Comparison of ENCODE assay signal across 17 cellular contexts in genomic region chr9:134460206-134460605, GRCh38.
"Had no signal": no experiment of that assay in that cellular context is flagged by ENCODE, and none has a peak within 500 bp of the region (broad histone marks: within the 10 kb centered on the region; RNA-seq: fewer than 3 reads in every experiment).

No MANE protein-coding gene starts in this region.

- H3K36me3 Mint-ChIP-seq: naive thymus-derived CD8-positive, alpha-beta T cell had no signal

- H3K4me3 ChIP-seq: heart left ventricle, mucosa of descending colon, pancreas, testis, transverse colon had no signal

- H3K27ac ChIP-seq: heart left ventricle, pancreas, testis, transverse colon had no signal

- H3K27me3 ChIP-seq: pancreas, testis, transverse colon had no signal

- H3K27ac Mint-ChIP-seq: progenitor cell of endocrine pancreas; stimulated activated effector memory CD8-positive, alpha-beta T cell treated with anti-CD3 and anti-CD28 coated beads, Interleukin-12 subunit alpha, Interleukin-12 subunit beta, amount 100 ng/mL, for 72 hours; stimulated activated naive CD8-positive, alpha-beta T cell treated with anti-CD3 and anti-CD28 coated beads, Interleukin-15, Interleukin-2, amounts not matched to agents 100 ng/mL and 50 ng/mL, for 24 hours had no signal

- H3K9me3 Mint-ChIP-seq: naive thymus-derived CD8-positive, alpha-beta T cell; neural crest cell; stimulated activated effector memory CD8-positive, alpha-beta T cell treated with anti-CD3 and anti-CD28 coated beads, Interleukin-12 subunit alpha, Interleukin-12 subunit beta, amount 100 ng/mL, for 72 hours; stimulated activated naive CD8-positive, alpha-beta T cell treated with anti-CD3 and anti-CD28 coated beads, Interleukin-15, Interleukin-2, amounts not matched to agents 100 ng/mL and 50 ng/mL, for 24 hours had no signal

- H3K4me1 ChIP-seq: pancreas had no signal

- H3K4me3 Mint-ChIP-seq: naive thymus-derived CD8-positive, alpha-beta T cell; neural crest cell; stimulated activated effector memory CD8-positive, alpha-beta T cell treated with anti-CD3 and anti-CD28 coated beads, Interleukin-12 subunit alpha, Interleukin-12 subunit beta, amount 100 ng/mL, for 72 hours; stimulated activated naive CD8-positive, alpha-beta T cell treated with anti-CD3 and anti-CD28 coated beads, Interleukin-15, Interleukin-2, amounts not matched to agents 100 ng/mL and 50 ng/mL, for 24 hours had no signal

- H3K27me3 Mint-ChIP-seq: progenitor cell of endocrine pancreas; stimulated activated naive CD8-positive, alpha-beta T cell treated with anti-CD3 and anti-CD28 coated beads, Interleukin-15, Interleukin-2, amounts not matched to agents 100 ng/mL and 50 ng/mL, for 24 hours had no signal

- H3K36me3 ChIP-seq: heart left ventricle, pancreas, transverse colon had no signal

- H3K9me3 ChIP-seq: mucosa of descending colon, pancreas, testis, transverse colon had no signal

- DNase-seq: effector memory CD4-positive, alpha-beta T cell; hippocampal formation; kidney glomerular epithelial cell; mammary epithelial cell; naive thymus-derived CD8-positive, alpha-beta T cell; occipital lobe; stimulated activated CD4-positive, alpha-beta T cell treated with anti-CD3 and anti-CD28 coated beads, Interleukin-4, amount 100 ng/mL, for 1 hour; stimulated activated CD8-positive, alpha-beta memory T cell treated with anti-CD3 and anti-CD28 coated beads, Interleukin-4, amount 100 ng/mL, for 48 hours; testis had no signal
